Comparison of ENCODE assay signal across 8 cellular contexts in the genomic region with DNA sequence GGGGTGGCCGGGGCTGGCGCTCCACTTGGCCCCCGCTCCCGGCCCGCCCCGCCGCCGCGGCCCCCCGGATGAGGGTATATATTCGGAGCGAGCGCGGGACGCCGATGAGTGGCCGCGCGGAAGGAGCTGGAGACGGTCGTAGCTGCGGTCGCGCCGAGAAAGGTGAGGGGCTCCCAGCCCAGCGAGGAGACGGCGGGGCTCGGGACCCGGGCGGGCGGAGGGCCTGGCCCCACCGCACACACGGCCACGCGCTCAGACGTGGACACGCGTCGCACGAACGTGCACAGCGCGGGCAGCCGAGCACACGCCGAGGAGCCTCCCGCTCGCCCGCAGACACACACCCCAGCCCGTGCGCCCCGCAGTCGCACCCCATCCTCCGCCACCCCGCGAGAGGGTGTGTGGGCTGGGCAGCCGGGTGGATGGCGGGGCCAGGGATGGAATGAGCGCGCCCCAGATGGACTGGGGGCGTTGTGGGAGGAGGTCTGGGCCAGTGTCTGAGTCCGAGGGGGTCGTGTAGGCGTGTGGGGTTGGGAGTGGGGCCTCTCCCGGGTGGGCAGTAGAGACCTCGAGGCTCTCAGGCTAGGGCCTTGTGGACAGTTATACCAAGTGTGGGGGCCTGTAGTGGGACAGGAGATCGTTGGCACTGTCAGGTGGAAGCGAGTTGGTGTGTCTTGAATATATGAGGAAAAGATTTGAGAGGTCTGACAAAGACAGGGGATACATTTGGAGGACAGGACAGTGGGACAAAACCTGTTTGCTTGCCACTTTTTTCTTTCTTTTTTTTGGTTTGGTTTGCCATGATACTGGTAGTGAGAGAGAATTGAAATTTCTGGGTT. TPM values are rescaled to one million over a fixed set of nuclear protein-coding genes. Genes with fewer than 3 reads are reported as not detected.
DNase-seq lines count a peak whose midpoint lies in the region; ATAC-seq and TF ChIP-seq lines count a peak whose summit lies in the region.

TSS of gene UAP1 (plus strand) at position 107 of the 836 bp plus-strand sequence. CDS start 4,347 bp downstream, outside the sequence.

- H3K4me3 ChIP-seq in WI38 (ENCODE audit: low read depth, low read length) = peak within 1 kb of the TSS; percentile 92
- H3K4me3 ChIP-seq in fibroblast of mammary gland (ENCODE audit: control insufficient read depth, low read depth, low read length) = peak within 1 kb of the TSS; percentile 95

- H3K9me3 Mint-ChIP-seq in nephron = no peaks in the 10 kb centered on the region

- H3K27me3 Mint-ChIP-seq in nephron (ENCODE audit: low read depth) = no peaks in the 10 kb centered on the region

- ATAC-seq in GM19455 (IDR thresholded peaks at IDR 0.05; ENCODE audit: unreplicated experiment) = peak; percentile 45
- peak; percentile 21 for ATAC-seq in HG03457 (IDR thresholded peaks at IDR 0.05; ENCODE audit: unreplicated experiment)

- in situ Hi-C loops in Caki2 (cut with HindIII; ENCODE audit: low pct_unique_long_range_greater_than_20kb, low sequenced_read_pairs) = no loop called here

- peak within 1 kb of the TSS; percentile 86 to 93 (median 91) for H3K4me3 Mint-ChIP-seq in nephron

- H3K36me3 Mint-ChIP-seq in nephron (ENCODE audit: low read depth) = peaks cover 2% of the 10 kb centered on the region

- DNase-seq in Caki2 (ENCODE audit: low read depth) = no peak
- DNase-seq in fibroblast of mammary gland (ENCODE audit: low read depth) = no peak
- DNase-seq in CD1c-positive myeloid dendritic cell (ENCODE audit: extremely low spot score) = no peak
- no peak for DNase-seq in HuH-7 (ENCODE audit: low spot score)

- peaks cover 42% of the 10 kb centered on the region for H3K4me1 Mint-ChIP-seq in nephron

- no peak for TF ChIP-seq CTCF in WI38 (IDR thresholded peaks at IDR 0.05; ENCODE audit: low read depth, low read length)
- TF ChIP-seq CTCF in fibroblast of mammary gland (conservative IDR thresholded peaks at IDR 0.05; ENCODE audit: control insufficient read depth, insufficient read depth, low read depth, low read length) = no peak
- TF ChIP-seq CTCF in nephron (IDR thresholded peaks at IDR 0.05; ENCODE audit: unreplicated experiment in 3 of 3) = no peak

- H3K27ac Mint-ChIP-seq in nephron = peak within 1 kb of the TSS; percentile 93 to 98 (median 96)

RNA-seq across cellular contexts. Expression of gene UAP1, which starts in this region (rescaled TPM):
- total RNA-seq in Caki2 (2014; rRNA removed; shearing (Covaris generic); ENCODE audit: low replicate concordance) = 39.4 and 46.9 TPM in 2 replicates
